8 cellular contexts compared by ENCODE assay signal in the genomic region with DNA sequence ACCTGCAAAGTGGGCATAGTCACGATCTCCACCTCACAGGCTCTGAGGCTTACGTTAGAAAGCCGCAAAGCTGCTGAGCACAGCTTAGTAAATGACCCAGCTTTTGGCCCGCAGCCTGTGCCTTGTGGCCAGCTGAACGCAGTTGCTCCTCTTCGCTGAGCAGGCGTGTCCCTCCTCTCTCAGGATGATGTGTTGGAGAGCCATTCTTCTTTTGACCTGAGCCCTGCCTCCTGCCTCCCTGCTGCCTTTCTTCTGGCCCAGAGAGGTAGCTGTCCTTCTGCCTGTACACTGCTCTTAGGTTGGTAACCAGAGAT. TPM values are rescaled to one million over a fixed set of nuclear protein-coding genes. Genes with fewer than 3 reads are reported as not detected.
A peak's percentile ranks its signal among the peaks of the same experiment; 100 is the strongest.
DNase-seq lines count a peak whose midpoint lies in the region; ATAC-seq and TF ChIP-seq lines count a peak whose summit lies in the region.

No MANE protein-coding gene starts in this region.

- H3K9me3 Mint-ChIP-seq in glutamatergic neuron (ENCODE audit: unreplicated experiment): peaks cover 6% of the 10 kb centered on the region

- H3K36me3 ChIP-seq in BLaER1: peaks cover 67% of the 10 kb centered on the region

- peaks cover 13% of the 10 kb centered on the region for H3K27me3 Mint-ChIP-seq in glutamatergic neuron (ENCODE audit: unreplicated experiment)

- H3K27ac ChIP-seq in BLaER1: no peak overlapping the region

- peaks cover 52% of the 10 kb centered on the region for H3K4me1 ChIP-seq in BLaER1

- H3K36me3 Mint-ChIP-seq in glutamatergic neuron (ENCODE audit: unreplicated experiment): no peaks in the 10 kb centered on the region

- H3K4me3 ChIP-seq in BLaER1: no peak overlapping the region

- H3K4me1 Mint-ChIP-seq in glutamatergic neuron (ENCODE audit: low read depth, unreplicated experiment): peaks cover 18% of the 10 kb centered on the region

- H3K27me3 ChIP-seq in BLaER1: no peaks in the 10 kb centered on the region

- H4K20me1 ChIP-seq in BLaER1: peaks cover 100% of the 10 kb centered on the region

- no peak overlapping the region for H3K4me2 ChIP-seq in BLaER1

- peak overlapping the region; percentile 28 for H3K27ac Mint-ChIP-seq in glutamatergic neuron (ENCODE audit: unreplicated experiment)

- H3K9me3 ChIP-seq in BLaER1: no peaks in the 10 kb centered on the region

- DNase-seq in glutamatergic neuron (no peak), pons (ENCODE audit: low spot score) (peak; percentile 34), SW 1271 (lab: John Stamatoyannopoulos, UW) (no peak)

- no peak overlapping the region for H3K4me3 Mint-ChIP-seq in glutamatergic neuron (ENCODE audit: unreplicated experiment)

- peak; percentile 14; the same call in 2 of the 3 replicates for ATAC-seq in SK-N-SH treated with all-trans-retinoic acid at 6 μM for 48 hours
- ATAC-seq in GM19324 (IDR thresholded peaks at IDR 0.05; ENCODE audit: low FRiP score, unreplicated experiment): no peak
- no peak for ATAC-seq in HG03565 (IDR thresholded peaks at IDR 0.05; ENCODE audit: unreplicated experiment)
- no peak for ATAC-seq in HG02981 (IDR thresholded peaks at IDR 0.05; ENCODE audit: unreplicated experiment)

- no peak for TF ChIP-seq CTCF in glutamatergic neuron (IDR thresholded peaks at IDR 0.05; ENCODE audit: partially characterized antibody, unreplicated experiment)

- peak overlapping the region; percentile 1; the same call in 1 of the 2 replicates for H3K9ac ChIP-seq in BLaER1

TF ChIP-seq in SK-N-SH treated with all-trans-retinoic acid at 6 μM for 48 hours, 23 proteins besides CTCF, POLR2A, EP300 and RAD21:
- TF ChIP-seq ARNTL (CRISPR knock-in tag; IDR thresholded peaks at IDR 0.05; ENCODE audit: borderline replicate concordance, low read depth) (no peak), ISL1 (CRISPR knock-in tag; IDR thresholded peaks at IDR 0.05) (no peak), ESRRG (CRISPR knock-in tag; IDR thresholded peaks at IDR 0.05) (no peak), ZC3H10 (CRISPR knock-in tag; IDR thresholded peaks at IDR 0.05) (no peak)
- TF ChIP-seq, protein P1, sequence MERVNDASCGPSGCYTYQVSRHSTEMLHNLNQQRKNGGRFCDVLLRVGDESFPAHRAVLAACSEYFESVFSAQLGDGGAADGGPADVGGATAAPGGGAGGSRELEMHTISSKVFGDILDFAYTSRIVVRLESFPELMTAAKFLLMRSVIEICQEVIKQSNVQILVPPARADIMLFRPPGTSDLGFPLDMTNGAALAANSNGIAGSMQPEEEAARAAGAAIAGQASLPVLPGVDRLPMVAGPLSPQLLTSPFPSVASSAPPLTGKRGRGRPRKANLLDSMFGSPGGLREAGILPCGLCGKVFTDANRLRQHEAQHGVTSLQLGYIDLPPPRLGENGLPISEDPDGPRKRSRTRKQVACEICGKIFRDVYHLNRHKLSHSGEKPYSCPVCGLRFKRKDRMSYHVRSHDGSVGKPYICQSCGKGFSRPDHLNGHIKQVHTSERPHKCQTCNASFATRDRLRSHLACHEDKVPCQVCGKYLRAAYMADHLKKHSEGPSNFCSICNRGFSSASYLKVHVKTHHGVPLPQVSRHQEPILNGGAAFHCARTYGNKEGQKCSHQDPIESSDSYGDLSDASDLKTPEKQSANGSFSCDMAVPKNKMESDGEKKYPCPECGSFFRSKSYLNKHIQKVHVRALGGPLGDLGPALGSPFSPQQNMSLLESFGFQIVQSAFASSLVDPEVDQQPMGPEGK (CRISPR knock-in tag; IDR thresholded peaks at IDR 0.05; ENCODE audit: borderline replicate concordance): no peak
- TF ChIP-seq, protein P2, sequence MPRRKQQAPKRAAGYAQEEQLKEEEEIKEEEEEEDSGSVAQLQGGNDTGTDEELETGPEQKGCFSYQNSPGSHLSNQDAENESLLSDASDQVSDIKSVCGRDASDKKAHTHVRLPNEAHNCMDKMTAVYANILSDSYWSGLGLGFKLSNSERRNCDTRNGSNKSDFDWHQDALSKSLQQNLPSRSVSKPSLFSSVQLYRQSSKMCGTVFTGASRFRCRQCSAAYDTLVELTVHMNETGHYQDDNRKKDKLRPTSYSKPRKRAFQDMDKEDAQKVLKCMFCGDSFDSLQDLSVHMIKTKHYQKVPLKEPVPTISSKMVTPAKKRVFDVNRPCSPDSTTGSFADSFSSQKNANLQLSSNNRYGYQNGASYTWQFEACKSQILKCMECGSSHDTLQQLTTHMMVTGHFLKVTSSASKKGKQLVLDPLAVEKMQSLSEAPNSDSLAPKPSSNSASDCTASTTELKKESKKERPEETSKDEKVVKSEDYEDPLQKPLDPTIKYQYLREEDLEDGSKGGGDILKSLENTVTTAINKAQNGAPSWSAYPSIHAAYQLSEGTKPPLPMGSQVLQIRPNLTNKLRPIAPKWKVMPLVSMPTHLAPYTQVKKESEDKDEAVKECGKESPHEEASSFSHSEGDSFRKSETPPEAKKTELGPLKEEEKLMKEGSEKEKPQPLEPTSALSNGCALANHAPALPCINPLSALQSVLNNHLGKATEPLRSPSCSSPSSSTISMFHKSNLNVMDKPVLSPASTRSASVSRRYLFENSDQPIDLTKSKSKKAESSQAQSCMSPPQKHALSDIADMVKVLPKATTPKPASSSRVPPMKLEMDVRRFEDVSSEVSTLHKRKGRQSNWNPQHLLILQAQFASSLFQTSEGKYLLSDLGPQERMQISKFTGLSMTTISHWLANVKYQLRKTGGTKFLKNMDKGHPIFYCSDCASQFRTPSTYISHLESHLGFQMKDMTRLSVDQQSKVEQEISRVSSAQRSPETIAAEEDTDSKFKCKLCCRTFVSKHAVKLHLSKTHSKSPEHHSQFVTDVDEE (CRISPR knock-in tag; IDR thresholded peaks at IDR 0.05): no peak
TF ChIP-seq in SK-N-SH treated with all-trans-retinoic acid at 6 μM for 48 hours: peak in this region for 0.

RNA-seq across cellular contexts. Expression of a gene that starts 47.6 kb away (rescaled TPM):
- total RNA-seq in glutamatergic neuron (ENCODE audit: unreplicated experiment): 2.0 TPM
